32 cellular contexts compared by ENCODE assay signal in the genomic region with DNA sequence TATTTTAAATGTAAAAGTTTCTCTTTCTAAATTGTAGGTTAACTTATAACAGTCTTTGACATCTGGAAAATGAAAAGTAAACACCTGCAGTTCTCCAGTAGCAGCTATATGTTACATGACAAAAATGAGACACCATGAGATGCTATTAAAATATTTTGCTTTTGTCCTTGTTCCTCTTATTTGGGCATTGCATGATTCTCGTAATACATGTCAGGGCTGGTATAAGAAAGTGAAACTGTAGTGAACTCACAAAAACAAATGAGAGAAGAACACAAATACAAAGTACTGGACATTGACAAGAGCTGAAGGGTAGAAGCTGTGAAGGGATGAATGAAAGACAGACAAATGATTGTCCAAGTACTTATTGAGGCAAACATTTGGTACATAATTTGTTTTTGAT. TPM values are rescaled to one million over a fixed set of nuclear protein-coding genes. Genes with fewer than 3 reads are reported as not detected.
DNase-seq lines count a peak whose midpoint lies in the region; ATAC-seq, FAIRE-seq and TF ChIP-seq lines count a peak whose summit lies in the region.
"Had no signal": no experiment of that assay in that cellular context is flagged by ENCODE, and none has a peak within 500 bp of the region (broad histone marks: within the 10 kb centered on the region; RNA-seq: fewer than 3 reads in every experiment).

No MANE protein-coding gene starts in this region.

- no peak overlapping the region for H2AFZ ChIP-seq in GM12878 (ENCODE audit: control insufficient read depth, low read depth, low read length)

- SMC1A ChIA-PET in GM12878 (lab: Charles Lee; ENCODE audit: uncharacterized antibody, unreplicated experiment), result interaction anchor here (0.6 to 1.2 kb wide), 5 partner anchors 11 to 763 kb away, joined by 3 to 4 read pairs (median 3); no protein-coding TSS in a partner anchor

- 0% methylated on average over 1 of the region's 1 CpG for WGBS in GM12878 (ENCODE audit: insufficient coverage, insufficient replicate concordance, low lambda C conversion rate, missing lambda C conversion rate)

- H3K4me3 Mint-ChIP-seq in chondrocyte (ENCODE audit: unreplicated experiment), result no peak overlapping the region
- H3K4me3 Mint-ChIP-seq: CD4-positive, alpha-beta T cell had no signal

- TF ChIP-seq CTCF in GM12878 (IDR thresholded peaks at IDR 0.05 in 2 of 3, conservative IDR thresholded peaks at IDR 0.05 in 1 of 3; ENCODE audit: control insufficient read depth in 2 of 3, extremely low read depth in 1 of 3, insufficient read depth in 1 of 3, low read depth in 3 of 3, low read length in 3 of 3) (no peak), chondrocyte (IDR thresholded peaks at IDR 0.05) (no peak)

- no peaks in the 10 kb centered on the region for H3K79me2 ChIP-seq in GM12878 (ENCODE audit: control insufficient read depth, insufficient read depth, low read length)

- H3K27me3 Mint-ChIP-seq in chondrocyte (ENCODE audit: low read depth), result peaks cover 9% of the 10 kb centered on the region
- H3K27me3 Mint-ChIP-seq: CD4-positive, alpha-beta T cell had no signal

- BruUV-seq in GM12878 (replicated peaks; lab: Mats Ljungman, UMichigan), result no TSS peak

- no peak for TF ChIP-seq RAD21 in GM12878 (IDR thresholded peaks at IDR 0.05; ENCODE audit: insufficient read depth, low read depth, low read length)

- RAD21 ChIA-PET in GM12878 (lab: Charles Lee; ENCODE audit: unreplicated experiment), result interaction anchor here (1.1 kb wide), 1 partner anchor 152 kb away, joined by 3 read pairs; no protein-coding TSS in a partner anchor

- FAIRE-seq in GM12878 (lab: Jason Lieb, UNC), result no peak
- FAIRE-seq: A549, D721Med, GM12892, GM18507, H54 had no signal

- no peak overlapping the region for H3K27ac Mint-ChIP-seq in chondrocyte (ENCODE audit: unreplicated experiment)
- H3K27ac Mint-ChIP-seq: CD4-positive, alpha-beta T cell had no signal

- H3K36me3 Mint-ChIP-seq in chondrocyte (ENCODE audit: low read depth), result no peaks in the 10 kb centered on the region

- no peaks in the 10 kb centered on the region for H3K36me3 ChIP-seq in GM12878 (ENCODE audit: control insufficient read depth in 2 of 2, insufficient read depth in 2 of 2, low read length in 1 of 2)
- H3K36me3 ChIP-seq: BLaER1 treated with 17β-estradiol and CSF1 and Interleukin-3, amounts not matched to agents 10 nM and 100 nM had no signal

- no peaks in the 10 kb centered on the region for H3K27me3 ChIP-seq in GM12878 (replicated peaks in 1 of 2; ENCODE audit: control insufficient read depth in 2 of 2, insufficient read depth in 2 of 2, low read length in 1 of 2)
- H3K27me3 ChIP-seq: BLaER1 treated with 17β-estradiol and CSF1 and Interleukin-3, amounts not matched to agents 10 nM and 100 nM had no signal

- no peaks in the 10 kb centered on the region for H3K4me1 Mint-ChIP-seq in chondrocyte (ENCODE audit: low read depth)

- POLR2A ChIA-PET in GM12878 (lab: Charles Lee), result no interaction called here

- intact Hi-C loops in GM12878 (cut with micrococcal nuclease; ENCODE audit: unreplicated experiment), result loop anchor here (10.0 kb wide), 1 partner anchor 444 kb away; no protein-coding TSS in a partner anchor

- H3K4me2 ChIP-seq in GM12878 (ENCODE audit: control insufficient read depth, insufficient read depth), result no peak overlapping the region
- H3K4me2 ChIP-seq: A549; BLaER1 treated with 17β-estradiol and CSF1 and Interleukin-3, amounts not matched to agents 10 nM and 100 nM had no signal

- in situ Hi-C loops in GM12878 (cut with MboI), result no loop called here

- H3K9me3 Mint-ChIP-seq in chondrocyte (ENCODE audit: low read depth), result no peaks in the 10 kb centered on the region
- H3K9me3 Mint-ChIP-seq: CD4-positive, alpha-beta T cell had no signal

- ATAC-seq in GM18520 (IDR thresholded peaks at IDR 0.05; ENCODE audit: unreplicated experiment) (peak; percentile 70), GM21381 (IDR thresholded peaks at IDR 0.05; ENCODE audit: unreplicated experiment) (peak; percentile 46), HG03520 (IDR thresholded peaks at IDR 0.05; ENCODE audit: unreplicated experiment) (peak; percentile 47), GM12878 (peak; percentile 88)
- ATAC-seq: A549, Panc1 had no signal

- H4K20me1 ChIP-seq in GM12878 (ENCODE audit: control insufficient read depth, insufficient read depth), result no peaks in the 10 kb centered on the region
- H4K20me1 ChIP-seq: BLaER1 treated with 17β-estradiol and CSF1 and Interleukin-3, amounts not matched to agents 10 nM and 100 nM had no signal

- H3K9ac ChIP-seq in GM12878 (ENCODE audit: control insufficient read depth, insufficient read depth, low read length), result no peak overlapping the region
- H3K9ac ChIP-seq: BLaER1 treated with 17β-estradiol and CSF1 and Interleukin-3, amounts not matched to agents 10 nM and 100 nM had no signal

- TF ChIP-seq POLR2A in GM12878 (IDR thresholded peaks at IDR 0.05; ENCODE audit: low read depth, low read length), result no peak

- H3K9me3 ChIP-seq in GM12878 (replicated peaks; ENCODE audit: control insufficient read depth, insufficient read depth, low read length), result no peaks in the 10 kb centered on the region
- H3K9me3 ChIP-seq: A549; BLaER1 treated with 17β-estradiol and CSF1 and Interleukin-3, amounts not matched to agents 10 nM and 100 nM had no signal

- H3K4me3 ChIP-seq in GM12878, result no peak overlapping the region
- H3K4me3 ChIP-seq: A549; BLaER1 treated with 17β-estradiol and CSF1 and Interleukin-3, amounts not matched to agents 10 nM and 100 nM had no signal

- no peak overlapping the region for H3K27ac ChIP-seq in GM12878 (ENCODE audit: control insufficient read depth, insufficient read depth)
- H3K27ac ChIP-seq: A549; BLaER1 treated with 17β-estradiol and CSF1 and Interleukin-3, amounts not matched to agents 10 nM and 100 nM; RWPE1 had no signal

- H3K4me1 ChIP-seq in GM12878 (ENCODE audit: control insufficient read depth, insufficient read depth, low read length), result no peaks in the 10 kb centered on the region
- H3K4me1 ChIP-seq: A549; BLaER1 treated with 17β-estradiol and CSF1 and Interleukin-3, amounts not matched to agents 10 nM and 100 nM had no signal

- CTCF ChIA-PET in GM12878 (lab: Yijun Ruan, JAX), result interaction anchor here (1.0 to 2.0 kb wide), 2 partner anchors 10 to 140 kb away, joined by 3 to 5 read pairs; no protein-coding TSS in a partner anchor

- TF ChIP-seq EP300 in GM12878 (IDR thresholded peaks at IDR 0.05; ENCODE audit: borderline replicate concordance in 1 of 2, control insufficient read depth in 1 of 2, low read depth in 2 of 2, low read length in 2 of 2), result no peak

- DNase-seq in GM12878 (ENCODE audit: low read depth, low spot score) (no peak), chondrocyte (ENCODE audit: low spot score) (no peak), activated gamma-delta T cell treated with Interleukin-2 at 50 U/mL for 16 hours (no peak)
- DNase-seq in NK-92 treated with Interleukin-12 subunit alpha and Interleukin-12 subunit beta, amount 100 ng/mL, for 24 hours (lab: John Stamatoyannopoulos, UW), result no peak
- DNase-seq: AML-193; CD4-positive, alpha-beta T cell; IMR-90; KG1; NCI-H1048; NCI-H1417 treated with DMSO at 0.1 percent for 48 hours; NCI-H187; NCI-H2081 treated with DMSO at 0.1 percent for 48 hours; NCI-H2171; NCI-H226; NCI-H510A; NCI-H748 treated with DMSO at 0.1 percent for 48 hours; SHP77 had no signal

TF ChIP-seq in GM12878, 131 proteins besides CTCF, POLR2A, EP300 and RAD21 (continues in another document):
- no peak for TF ChIP-seq BRCA1 (IDR thresholded peaks at IDR 0.05; ENCODE audit: low read depth, low read length)
- no peak for TF ChIP-seq NBN (IDR thresholded peaks at IDR 0.05)
- no peak for TF ChIP-seq MYB (IDR thresholded peaks at IDR 0.05; ENCODE audit: borderline replicate concordance, low read depth, low read length)
- TF ChIP-seq, protein P1, sequence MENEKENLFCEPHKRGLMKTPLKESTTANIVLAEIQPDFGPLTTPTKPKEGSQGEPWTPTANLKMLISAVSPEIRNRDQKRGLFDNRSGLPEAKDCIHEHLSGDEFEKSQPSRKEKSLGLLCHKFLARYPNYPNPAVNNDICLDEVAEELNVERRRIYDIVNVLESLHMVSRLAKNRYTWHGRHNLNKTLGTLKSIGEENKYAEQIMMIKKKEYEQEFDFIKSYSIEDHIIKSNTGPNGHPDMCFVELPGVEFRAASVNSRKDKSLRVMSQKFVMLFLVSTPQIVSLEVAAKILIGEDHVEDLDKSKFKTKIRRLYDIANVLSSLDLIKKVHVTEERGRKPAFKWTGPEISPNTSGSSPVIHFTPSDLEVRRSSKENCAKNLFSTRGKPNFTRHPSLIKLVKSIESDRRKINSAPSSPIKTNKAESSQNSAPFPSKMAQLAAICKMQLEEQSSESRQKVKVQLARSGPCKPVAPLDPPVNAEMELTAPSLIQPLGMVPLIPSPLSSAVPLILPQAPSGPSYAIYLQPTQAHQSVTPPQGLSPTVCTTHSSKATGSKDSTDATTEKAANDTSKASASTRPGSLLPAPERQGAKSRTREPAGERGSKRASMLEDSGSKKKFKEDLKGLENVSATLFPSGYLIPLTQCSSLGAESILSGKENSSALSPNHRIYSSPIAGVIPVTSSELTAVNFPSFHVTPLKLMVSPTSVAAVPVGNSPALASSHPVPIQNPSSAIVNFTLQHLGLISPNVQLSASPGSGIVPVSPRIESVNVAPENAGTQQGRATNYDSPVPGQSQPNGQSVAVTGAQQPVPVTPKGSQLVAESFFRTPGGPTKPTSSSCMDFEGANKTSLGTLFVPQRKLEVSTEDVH (IDR thresholded peaks at IDR 0.05; ENCODE audit: low read depth, partially characterized antibody), result no peak
- no peak for TF ChIP-seq SREBF2 (IDR thresholded peaks at IDR 0.05; ENCODE audit: low read length)

RNA-seq across cellular contexts. Expression of gene GK2, which starts 9.0 kb away (rescaled TPM):
- total RNA-seq in GM12878 (2013; cell fraction: nucleolus; rRNA removed), result not detected in 2 replicates
- not detected in 2 replicates for total RNA-seq in GM12878 (2014; rRNA removed)
- total RNA-seq in GM12878 (2014; rRNA removed; fragmentation: Illumina TruSeq; extraction: Trizol), result not detected in 2 replicates
- not detected in 2 replicates for total RNA-seq in GM12878 (2021)
- not detected for polyA plus RNA-seq in GM12878 (2011; ENCODE audit: low read depth)
- not detected in 2 replicates for polyA plus RNA-seq in GM12878 (2011; rRNA removed)
- not detected in 2 replicates for polyA plus RNA-seq in GM12878 (2011; cell fraction: cytosol; rRNA removed)
- not detected in 2 replicates for polyA plus RNA-seq in GM12878 (2011; cell fraction: nucleus; rRNA removed)
- polyA plus RNA-seq in GM12878 (2012), result not detected in 2 replicates
- not detected in 2 replicates for polyA plus RNA-seq in GM12878 (2014; fragmentation: Illumina TruSeq; extraction: Trizol)
- not detected for polyA plus RNA-seq in GM12878 (2014; fragmentation: Nextera tagmentation; extraction: Ambion mirVana)
- not detected in 2 replicates for polyA plus RNA-seq in GM12878 (2014; rRNA removed)
- not detected for polyA plus RNA-seq in GM12878 (2016; fragmentation: Nextera tagmentation; extraction: Ambion mirVana)
- not detected in 2 replicates for polyA minus RNA-seq in GM12878 (2011; rRNA and poly(A)+ RNA removed)
- not detected in 2 replicates for polyA minus RNA-seq in GM12878 (2011; cell fraction: cytosol; rRNA and poly(A)+ RNA removed)
- polyA minus RNA-seq in GM12878 (2011; cell fraction: nucleus; rRNA and poly(A)+ RNA removed), result not detected in 2 replicates
- total RNA-seq in chondrocyte, result not detected in 3 replicates
- total RNA-seq: CD4-positive, alpha-beta T cell; Daoy; G401; IMR-90; SK-MEL-5; T-helper 1 cell treated with Interleukin-12 subunit alpha and Interleukin-12 subunit beta and Interleukin-4 antibody, amounts not matched to agents 30 ng/mL and 1 ng/mL, for 36 hours had no signal
- polyA plus RNA-seq: A549, IMR-90 had no signal
